Comparison of ENCODE assay signal across 1 cellular context in the genomic region with DNA sequence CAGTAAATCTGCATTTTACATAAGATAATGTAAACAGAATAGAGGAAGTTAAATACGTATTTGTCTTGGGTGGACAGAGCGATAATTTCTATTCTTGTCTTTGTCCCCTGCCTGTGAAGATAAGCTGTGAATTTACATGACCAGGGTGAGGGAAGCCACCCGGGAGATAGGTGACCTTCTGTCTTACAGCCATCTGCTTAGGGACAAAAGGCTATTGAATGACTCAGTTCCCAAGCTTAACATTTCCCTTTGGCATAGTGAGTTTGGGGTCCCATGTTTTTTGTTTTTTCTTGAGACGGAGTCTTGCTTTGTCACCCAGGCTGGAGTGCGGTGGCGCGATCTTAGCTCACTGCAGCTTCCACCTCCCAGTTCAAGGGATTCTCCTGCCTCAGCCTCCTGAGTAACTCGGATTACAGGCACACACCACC.
TF ChIP-seq lines count a peak whose summit lies in the region.

No MANE protein-coding gene starts in this region.

TF ChIP-seq in K562, 482 proteins besides CTCF, POLR2A, EP300 and RAD21 (continued from another document and continues in another):
- no peak for TF ChIP-seq ZBTB7A (IDR thresholded peaks at IDR 0.05; ENCODE audit: borderline replicate concordance, control insufficient read depth, low read depth, low read length)
- TF ChIP-seq PCBP2 (IDR thresholded peaks at IDR 0.05; ENCODE audit: low read depth, low read length, poor library complexity, severe bottlenecking), result no peak
- peak in 1 of 2 experiments; percentile 75; a peak in 2 of 3 replicates for TF ChIP-seq CBX3 (IDR thresholded peaks at IDR 0.05; ENCODE audit: borderline replicate concordance in 1 of 2, low read length in 2 of 2)
- TF ChIP-seq, protein P1, sequence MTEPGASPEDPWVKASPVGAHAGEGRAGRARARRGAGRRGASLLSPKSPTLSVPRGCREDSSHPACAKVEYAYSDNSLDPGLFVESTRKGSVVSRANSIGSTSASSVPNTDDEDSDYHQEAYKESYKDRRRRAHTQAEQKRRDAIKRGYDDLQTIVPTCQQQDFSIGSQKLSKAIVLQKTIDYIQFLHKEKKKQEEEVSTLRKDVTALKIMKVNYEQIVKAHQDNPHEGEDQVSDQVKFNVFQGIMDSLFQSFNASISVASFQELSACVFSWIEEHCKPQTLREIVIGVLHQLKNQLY (CRISPR knock-in tag; conservative IDR thresholded peaks at IDR 0.05), result no peak
- TF ChIP-seq PHTF2 (CRISPR knock-in tag; IDR thresholded peaks at IDR 0.05), result no peak
- TF ChIP-seq FOXA3 (CRISPR knock-in tag; conservative IDR thresholded peaks at IDR 0.05 in 1 of 2, IDR thresholded peaks at IDR 0.05 in 1 of 2), result peak; percentile 55 to 90; a peak in 3 of 4 replicates
- no peak for TF ChIP-seq ZNF224 (CRISPR knock-in tag; IDR thresholded peaks at IDR 0.05)
- no peak for TF ChIP-seq BRCA1 (IDR thresholded peaks at IDR 0.05)
- TF ChIP-seq BRCA1 (CRISPR knock-in tag; IDR thresholded peaks at IDR 0.05), result no peak
- TF ChIP-seq, protein P2, sequence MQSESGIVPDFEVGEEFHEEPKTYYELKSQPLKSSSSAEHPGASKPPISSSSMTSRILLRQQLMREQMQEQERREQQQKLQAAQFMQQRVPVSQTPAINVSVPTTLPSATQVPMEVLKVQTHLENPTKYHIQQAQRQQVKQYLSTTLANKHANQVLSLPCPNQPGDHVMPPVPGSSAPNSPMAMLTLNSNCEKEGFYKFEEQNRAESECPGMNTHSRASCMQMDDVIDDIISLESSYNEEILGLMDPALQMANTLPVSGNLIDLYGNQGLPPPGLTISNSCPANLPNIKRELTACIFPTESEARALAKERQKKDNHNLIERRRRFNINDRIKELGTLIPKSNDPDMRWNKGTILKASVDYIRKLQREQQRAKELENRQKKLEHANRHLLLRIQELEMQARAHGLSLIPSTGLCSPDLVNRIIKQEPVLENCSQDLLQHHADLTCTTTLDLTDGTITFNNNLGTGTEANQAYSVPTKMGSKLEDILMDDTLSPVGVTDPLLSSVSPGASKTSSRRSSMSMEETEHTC (IDR thresholded peaks at IDR 0.05), result peak; percentile 27; the same call in 1 of the 2 replicates
- TF ChIP-seq, protein P3, sequence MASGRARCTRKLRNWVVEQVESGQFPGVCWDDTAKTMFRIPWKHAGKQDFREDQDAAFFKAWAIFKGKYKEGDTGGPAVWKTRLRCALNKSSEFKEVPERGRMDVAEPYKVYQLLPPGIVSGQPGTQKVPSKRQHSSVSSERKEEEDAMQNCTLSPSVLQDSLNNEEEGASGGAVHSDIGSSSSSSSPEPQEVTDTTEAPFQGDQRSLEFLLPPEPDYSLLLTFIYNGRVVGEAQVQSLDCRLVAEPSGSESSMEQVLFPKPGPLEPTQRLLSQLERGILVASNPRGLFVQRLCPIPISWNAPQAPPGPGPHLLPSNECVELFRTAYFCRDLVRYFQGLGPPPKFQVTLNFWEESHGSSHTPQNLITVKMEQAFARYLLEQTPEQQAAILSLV (tag; IDR thresholded peaks at IDR 0.05), result no peak
- TF ChIP-seq ETV6 (IDR thresholded peaks at IDR 0.05; ENCODE audit: borderline replicate concordance in 1 of 2, low read depth in 2 of 2, low read length in 1 of 2), result 0 out of 4 replicates have a peak, but pooled peaks of 1 of the 2 experiments have one; percentile 39
- TF ChIP-seq ETV6 (CRISPR knock-in tag; IDR thresholded peaks at IDR 0.05; ENCODE audit: borderline replicate concordance), result no peak
- TF ChIP-seq WHSC1 (IDR thresholded peaks at IDR 0.05; ENCODE audit: low read length), result no peak
- TF ChIP-seq, protein P4, sequence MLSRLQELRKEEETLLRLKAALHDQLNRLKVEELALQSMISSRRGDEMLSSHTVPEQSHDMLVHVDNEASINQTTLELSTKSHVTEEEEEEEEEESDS (CRISPR knock-in tag; IDR thresholded peaks at IDR 0.05), result no peak
- TF ChIP-seq ETV5 (CRISPR knock-in tag; IDR thresholded peaks at IDR 0.05; ENCODE audit: low read depth), result no peak
- TF ChIP-seq, protein P5, sequence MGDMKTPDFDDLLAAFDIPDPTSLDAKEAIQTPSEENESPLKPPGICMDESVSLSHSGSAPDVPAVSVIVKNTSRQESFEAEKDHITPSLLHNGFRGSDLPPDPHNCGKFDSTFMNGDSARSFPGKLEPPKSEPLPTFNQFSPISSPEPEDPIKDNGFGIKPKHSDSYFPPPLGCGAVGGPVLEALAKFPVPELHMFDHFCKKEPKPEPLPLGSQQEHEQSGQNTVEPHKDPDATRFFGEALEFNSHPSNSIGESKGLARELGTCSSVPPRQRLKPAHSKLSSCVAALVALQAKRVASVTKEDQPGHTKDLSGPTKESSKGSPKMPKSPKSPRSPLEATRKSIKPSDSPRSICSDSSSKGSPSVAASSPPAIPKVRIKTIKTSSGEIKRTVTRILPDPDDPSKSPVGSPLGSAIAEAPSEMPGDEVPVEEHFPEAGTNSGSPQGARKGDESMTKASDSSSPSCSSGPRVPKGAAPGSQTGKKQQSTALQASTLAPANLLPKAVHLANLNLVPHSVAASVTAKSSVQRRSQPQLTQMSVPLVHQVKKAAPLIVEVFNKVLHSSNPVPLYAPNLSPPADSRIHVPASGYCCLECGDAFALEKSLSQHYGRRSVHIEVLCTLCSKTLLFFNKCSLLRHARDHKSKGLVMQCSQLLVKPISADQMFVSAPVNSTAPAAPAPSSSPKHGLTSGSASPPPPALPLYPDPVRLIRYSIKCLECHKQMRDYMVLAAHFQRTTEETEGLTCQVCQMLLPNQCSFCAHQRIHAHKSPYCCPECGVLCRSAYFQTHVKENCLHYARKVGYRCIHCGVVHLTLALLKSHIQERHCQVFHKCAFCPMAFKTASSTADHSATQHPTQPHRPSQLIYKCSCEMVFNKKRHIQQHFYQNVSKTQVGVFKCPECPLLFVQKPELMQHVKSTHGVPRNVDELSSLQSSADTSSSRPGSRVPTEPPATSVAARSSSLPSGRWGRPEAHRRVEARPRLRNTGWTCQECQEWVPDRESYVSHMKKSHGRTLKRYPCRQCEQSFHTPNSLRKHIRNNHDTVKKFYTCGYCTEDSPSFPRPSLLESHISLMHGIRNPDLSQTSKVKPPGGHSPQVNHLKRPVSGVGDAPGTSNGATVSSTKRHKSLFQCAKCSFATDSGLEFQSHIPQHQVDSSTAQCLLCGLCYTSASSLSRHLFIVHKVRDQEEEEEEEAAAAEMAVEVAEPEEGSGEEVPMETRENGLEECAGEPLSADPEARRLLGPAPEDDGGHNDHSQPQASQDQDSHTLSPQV (IDR thresholded peaks at IDR 0.05), result no peak
- peak; percentile 75 for TF ChIP-seq JUND (IDR thresholded peaks at IDR 0.05; ENCODE audit: borderline replicate concordance, low read depth, low read length)
- peak; percentile 75; the same call in 2 of the 3 replicates for TF ChIP-seq JUND (tag; IDR thresholded peaks at IDR 0.05; ENCODE audit: borderline replicate concordance, low read depth, low read length)
- TF ChIP-seq, protein P6, sequence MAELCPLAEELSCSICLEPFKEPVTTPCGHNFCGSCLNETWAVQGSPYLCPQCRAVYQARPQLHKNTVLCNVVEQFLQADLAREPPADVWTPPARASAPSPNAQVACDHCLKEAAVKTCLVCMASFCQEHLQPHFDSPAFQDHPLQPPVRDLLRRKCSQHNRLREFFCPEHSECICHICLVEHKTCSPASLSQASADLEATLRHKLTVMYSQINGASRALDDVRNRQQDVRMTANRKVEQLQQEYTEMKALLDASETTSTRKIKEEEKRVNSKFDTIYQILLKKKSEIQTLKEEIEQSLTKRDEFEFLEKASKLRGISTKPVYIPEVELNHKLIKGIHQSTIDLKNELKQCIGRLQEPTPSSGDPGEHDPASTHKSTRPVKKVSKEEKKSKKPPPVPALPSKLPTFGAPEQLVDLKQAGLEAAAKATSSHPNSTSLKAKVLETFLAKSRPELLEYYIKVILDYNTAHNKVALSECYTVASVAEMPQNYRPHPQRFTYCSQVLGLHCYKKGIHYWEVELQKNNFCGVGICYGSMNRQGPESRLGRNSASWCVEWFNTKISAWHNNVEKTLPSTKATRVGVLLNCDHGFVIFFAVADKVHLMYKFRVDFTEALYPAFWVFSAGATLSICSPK (IDR thresholded peaks at IDR 0.05; ENCODE audit: borderline replicate concordance), result no peak
- TF ChIP-seq ZNF79 (CRISPR knock-in tag; IDR thresholded peaks at IDR 0.05; ENCODE audit: low read depth), result no peak
- TF ChIP-seq MECOM (CRISPR knock-in tag; IDR thresholded peaks at IDR 0.05), result peak; percentile 88
- no peak for TF ChIP-seq ZNF778 (CRISPR knock-in tag; IDR thresholded peaks at IDR 0.05)
- no peak for TF ChIP-seq SETDB1 (IDR thresholded peaks at IDR 0.05; ENCODE audit: low read length)
- TF ChIP-seq, protein P7, sequence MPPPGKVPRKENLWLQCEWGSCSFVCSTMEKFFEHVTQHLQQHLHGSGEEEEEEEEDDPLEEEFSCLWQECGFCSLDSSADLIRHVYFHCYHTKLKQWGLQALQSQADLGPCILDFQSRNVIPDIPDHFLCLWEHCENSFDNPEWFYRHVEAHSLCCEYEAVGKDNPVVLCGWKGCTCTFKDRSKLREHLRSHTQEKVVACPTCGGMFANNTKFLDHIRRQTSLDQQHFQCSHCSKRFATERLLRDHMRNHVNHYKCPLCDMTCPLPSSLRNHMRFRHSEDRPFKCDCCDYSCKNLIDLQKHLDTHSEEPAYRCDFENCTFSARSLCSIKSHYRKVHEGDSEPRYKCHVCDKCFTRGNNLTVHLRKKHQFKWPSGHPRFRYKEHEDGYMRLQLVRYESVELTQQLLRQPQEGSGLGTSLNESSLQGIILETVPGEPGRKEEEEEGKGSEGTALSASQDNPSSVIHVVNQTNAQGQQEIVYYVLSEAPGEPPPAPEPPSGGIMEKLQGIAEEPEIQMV (tag; conservative IDR thresholded peaks at IDR 0.05; ENCODE audit: low read depth), result no peak
- TF ChIP-seq ZNF24 (IDR thresholded peaks at IDR 0.05), result no peak
- TF ChIP-seq ZNF445 (CRISPR knock-in tag; IDR thresholded peaks at IDR 0.05; ENCODE audit: low read depth), result no peak
- peak; percentile 49 for TF ChIP-seq ETV1 (tag; conservative IDR thresholded peaks at IDR 0.05; ENCODE audit: low read depth)
- TF ChIP-seq, protein P8, sequence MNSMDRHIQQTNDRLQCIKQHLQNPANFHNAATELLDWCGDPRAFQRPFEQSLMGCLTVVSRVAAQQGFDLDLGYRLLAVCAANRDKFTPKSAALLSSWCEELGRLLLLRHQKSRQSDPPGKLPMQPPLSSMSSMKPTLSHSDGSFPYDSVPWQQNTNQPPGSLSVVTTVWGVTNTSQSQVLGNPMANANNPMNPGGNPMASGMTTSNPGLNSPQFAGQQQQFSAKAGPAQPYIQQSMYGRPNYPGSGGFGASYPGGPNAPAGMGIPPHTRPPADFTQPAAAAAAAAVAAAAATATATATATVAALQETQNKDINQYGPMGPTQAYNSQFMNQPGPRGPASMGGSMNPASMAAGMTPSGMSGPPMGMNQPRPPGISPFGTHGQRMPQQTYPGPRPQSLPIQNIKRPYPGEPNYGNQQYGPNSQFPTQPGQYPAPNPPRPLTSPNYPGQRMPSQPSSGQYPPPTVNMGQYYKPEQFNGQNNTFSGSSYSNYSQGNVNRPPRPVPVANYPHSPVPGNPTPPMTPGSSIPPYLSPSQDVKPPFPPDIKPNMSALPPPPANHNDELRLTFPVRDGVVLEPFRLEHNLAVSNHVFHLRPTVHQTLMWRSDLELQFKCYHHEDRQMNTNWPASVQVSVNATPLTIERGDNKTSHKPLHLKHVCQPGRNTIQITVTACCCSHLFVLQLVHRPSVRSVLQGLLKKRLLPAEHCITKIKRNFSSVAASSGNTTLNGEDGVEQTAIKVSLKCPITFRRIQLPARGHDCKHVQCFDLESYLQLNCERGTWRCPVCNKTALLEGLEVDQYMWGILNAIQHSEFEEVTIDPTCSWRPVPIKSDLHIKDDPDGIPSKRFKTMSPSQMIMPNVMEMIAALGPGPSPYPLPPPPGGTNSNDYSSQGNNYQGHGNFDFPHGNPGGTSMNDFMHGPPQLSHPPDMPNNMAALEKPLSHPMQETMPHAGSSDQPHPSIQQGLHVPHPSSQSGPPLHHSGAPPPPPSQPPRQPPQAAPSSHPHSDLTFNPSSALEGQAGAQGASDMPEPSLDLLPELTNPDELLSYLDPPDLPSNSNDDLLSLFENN (IDR thresholded peaks at IDR 0.05; ENCODE audit: low read depth in 2 of 2, low read length in 2 of 2), result peak in 1 of 2 experiments; percentile 84; a peak in 2 of 4 replicates
- TF ChIP-seq RFX7 (CRISPR knock-in tag; IDR thresholded peaks at IDR 0.05), result no peak
- TF ChIP-seq, protein P9, sequence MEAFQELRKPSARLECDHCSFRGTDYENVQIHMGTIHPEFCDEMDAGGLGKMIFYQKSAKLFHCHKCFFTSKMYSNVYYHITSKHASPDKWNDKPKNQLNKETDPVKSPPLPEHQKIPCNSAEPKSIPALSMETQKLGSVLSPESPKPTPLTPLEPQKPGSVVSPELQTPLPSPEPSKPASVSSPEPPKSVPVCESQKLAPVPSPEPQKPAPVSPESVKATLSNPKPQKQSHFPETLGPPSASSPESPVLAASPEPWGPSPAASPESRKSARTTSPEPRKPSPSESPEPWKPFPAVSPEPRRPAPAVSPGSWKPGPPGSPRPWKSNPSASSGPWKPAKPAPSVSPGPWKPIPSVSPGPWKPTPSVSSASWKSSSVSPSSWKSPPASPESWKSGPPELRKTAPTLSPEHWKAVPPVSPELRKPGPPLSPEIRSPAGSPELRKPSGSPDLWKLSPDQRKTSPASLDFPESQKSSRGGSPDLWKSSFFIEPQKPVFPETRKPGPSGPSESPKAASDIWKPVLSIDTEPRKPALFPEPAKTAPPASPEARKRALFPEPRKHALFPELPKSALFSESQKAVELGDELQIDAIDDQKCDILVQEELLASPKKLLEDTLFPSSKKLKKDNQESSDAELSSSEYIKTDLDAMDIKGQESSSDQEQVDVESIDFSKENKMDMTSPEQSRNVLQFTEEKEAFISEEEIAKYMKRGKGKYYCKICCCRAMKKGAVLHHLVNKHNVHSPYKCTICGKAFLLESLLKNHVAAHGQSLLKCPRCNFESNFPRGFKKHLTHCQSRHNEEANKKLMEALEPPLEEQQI (IDR thresholded peaks at IDR 0.05), result 0 out of 2 replicates have a peak, but pooled peaks have one; percentile 34
- no peak for TF ChIP-seq RBM34 (IDR thresholded peaks at IDR 0.05; ENCODE audit: borderline replicate concordance, insufficient read depth, low read length)
- no peak for TF ChIP-seq POLR3G (IDR thresholded peaks at IDR 0.05; ENCODE audit: extremely low read depth, insufficient read length, insufficient replicate concordance)
- TF ChIP-seq PHB2 (IDR thresholded peaks at IDR 0.05; ENCODE audit: low read depth), result peak; percentile 48; the same call in 1 of the 2 replicates
- TF ChIP-seq ZNF124 (CRISPR knock-in tag; IDR thresholded peaks at IDR 0.05), result no peak
- TF ChIP-seq, protein P10, sequence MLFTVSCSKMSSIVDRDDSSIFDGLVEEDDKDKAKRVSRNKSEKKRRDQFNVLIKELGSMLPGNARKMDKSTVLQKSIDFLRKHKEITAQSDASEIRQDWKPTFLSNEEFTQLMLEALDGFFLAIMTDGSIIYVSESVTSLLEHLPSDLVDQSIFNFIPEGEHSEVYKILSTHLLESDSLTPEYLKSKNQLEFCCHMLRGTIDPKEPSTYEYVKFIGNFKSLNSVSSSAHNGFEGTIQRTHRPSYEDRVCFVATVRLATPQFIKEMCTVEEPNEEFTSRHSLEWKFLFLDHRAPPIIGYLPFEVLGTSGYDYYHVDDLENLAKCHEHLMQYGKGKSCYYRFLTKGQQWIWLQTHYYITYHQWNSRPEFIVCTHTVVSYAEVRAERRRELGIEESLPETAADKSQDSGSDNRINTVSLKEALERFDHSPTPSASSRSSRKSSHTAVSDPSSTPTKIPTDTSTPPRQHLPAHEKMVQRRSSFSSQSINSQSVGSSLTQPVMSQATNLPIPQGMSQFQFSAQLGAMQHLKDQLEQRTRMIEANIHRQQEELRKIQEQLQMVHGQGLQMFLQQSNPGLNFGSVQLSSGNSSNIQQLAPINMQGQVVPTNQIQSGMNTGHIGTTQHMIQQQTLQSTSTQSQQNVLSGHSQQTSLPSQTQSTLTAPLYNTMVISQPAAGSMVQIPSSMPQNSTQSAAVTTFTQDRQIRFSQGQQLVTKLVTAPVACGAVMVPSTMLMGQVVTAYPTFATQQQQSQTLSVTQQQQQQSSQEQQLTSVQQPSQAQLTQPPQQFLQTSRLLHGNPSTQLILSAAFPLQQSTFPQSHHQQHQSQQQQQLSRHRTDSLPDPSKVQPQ (CRISPR knock-in tag; IDR thresholded peaks at IDR 0.05; ENCODE audit: borderline replicate concordance), result no peak
- peak; percentile 90 for TF ChIP-seq DPF2 (IDR thresholded peaks at IDR 0.05)
- TF ChIP-seq ETS2 (tag; IDR thresholded peaks at IDR 0.05; ENCODE audit: borderline replicate concordance, poor library complexity, severe bottlenecking), result no peak
- TF ChIP-seq ZNF140 (CRISPR knock-in tag; IDR thresholded peaks at IDR 0.05), result no peak
